Comparison of ENCODE assay signal across 8 cellular contexts in the genomic region with DNA sequence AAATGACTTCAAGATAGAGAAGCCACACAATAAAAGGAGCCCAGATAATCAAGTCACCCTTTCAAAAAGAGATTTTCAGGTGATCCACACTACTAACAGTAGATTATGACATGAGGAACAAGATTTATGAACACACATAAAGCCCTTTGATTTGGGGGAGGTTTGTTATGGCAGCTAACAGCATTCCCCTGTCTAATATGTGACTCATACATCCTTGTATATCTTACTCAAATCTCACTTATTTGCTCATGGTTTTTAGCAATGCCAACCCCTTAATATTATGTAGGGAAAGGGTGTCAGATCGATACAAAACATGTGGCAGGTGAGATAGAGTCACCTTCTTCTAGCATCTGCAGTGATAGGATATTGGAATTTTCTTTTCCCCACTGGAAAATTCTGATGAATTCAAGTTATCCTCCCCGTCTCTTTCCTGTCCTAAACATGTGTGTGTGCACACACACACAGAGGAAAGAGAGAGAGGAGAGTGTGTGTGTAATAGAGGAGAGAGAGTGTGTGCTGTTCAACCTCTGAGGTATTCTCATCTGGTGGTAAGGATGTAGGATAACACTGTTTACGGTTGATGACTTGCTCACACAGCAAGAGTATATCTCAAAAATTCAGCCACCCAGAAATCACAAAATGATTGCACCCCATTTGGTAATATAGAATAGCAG.
DNase-seq lines count a peak whose midpoint lies in the region; ATAC-seq, FAIRE-seq and TF ChIP-seq lines count a peak whose summit lies in the region.

No MANE protein-coding gene starts in this region.

- peak overlapping the region; percentile 42 for H3K27ac Mint-ChIP-seq in chondrocyte (ENCODE audit: unreplicated experiment)

- H3K27ac ChIP-seq in heart left ventricle (no peak overlapping the region), left ventricle myocardium inferior (replicated peaks) (no peak overlapping the region)

- no peaks in the 10 kb centered on the region for H3K36me3 ChIP-seq in heart left ventricle
- H3K36me3 ChIP-seq in left ventricle myocardium inferior = no peaks in the 10 kb centered on the region

- H3K9me3 Mint-ChIP-seq in chondrocyte (ENCODE audit: low read depth) = no peaks in the 10 kb centered on the region

- H3K4me3 Mint-ChIP-seq in chondrocyte (ENCODE audit: unreplicated experiment) = no peak overlapping the region

- H3K4me3 ChIP-seq in heart left ventricle = no peak overlapping the region
- no peak overlapping the region for H3K4me3 ChIP-seq in left ventricle myocardium inferior

- no peak for FAIRE-seq in urothelium cell line (lab: Jason Lieb, UNC)

- H3K27me3 ChIP-seq in heart left ventricle = no peaks in the 10 kb centered on the region
- no peaks in the 10 kb centered on the region for H3K27me3 ChIP-seq in left ventricle myocardium inferior (ENCODE audit: low read depth)

- peaks cover 20% of the 10 kb centered on the region for H3K4me1 Mint-ChIP-seq in chondrocyte (ENCODE audit: low read depth)

- ATAC-seq in heart left ventricle (peak in 3 of 4 donors; percentile 7 to 28 (median 27)), HG03378 (IDR thresholded peaks at IDR 0.05; ENCODE audit: unreplicated experiment) (peak; percentile 65)

- intact Hi-C loops in heart left ventricle (cut with DNase I) = no loop called here
- intact Hi-C loops in left ventricle myocardium inferior (cut with micrococcal nuclease) = no loop called here

- WGBS in heart left ventricle, 4 donors = 47 to 51% (median 48%) methylated on average over 3 of the region's 3 CpGs

- TF ChIP-seq POLR2A in heart left ventricle (IDR thresholded peaks at IDR 0.05) = no peak

- H3K4me1 ChIP-seq in heart left ventricle (peaks cover 0 to 9% (median 0%) of the 10 kb centered on the region in 12 donors), left ventricle myocardium inferior (peaks cover 8% of the 10 kb centered on the region)

- no peaks in the 10 kb centered on the region for H3K36me3 Mint-ChIP-seq in chondrocyte (ENCODE audit: low read depth)

- TF ChIP-seq CTCF in heart left ventricle (IDR thresholded peaks at IDR 0.05) = no peak
- TF ChIP-seq CTCF in left ventricle myocardium inferior (IDR thresholded peaks at IDR 0.05; ENCODE audit: borderline replicate concordance) = no peak
- TF ChIP-seq CTCF in chondrocyte (IDR thresholded peaks at IDR 0.05) = no peak

- H3K9me3 ChIP-seq in heart left ventricle (peaks cover 0 to 2% (median 0%) of the 10 kb centered on the region in 12 donors), left ventricle myocardium inferior (replicated peaks) (no peaks in the 10 kb centered on the region)

- DNase-seq in heart left ventricle (no peak), left ventricle myocardium inferior (no peak), chondrocyte (ENCODE audit: low spot score) (no peak), urothelium cell line (ENCODE audit: low spot score) (peak; percentile 6), NCI-H2196 (lab: John Stamatoyannopoulos, UW; ENCODE audit: unreplicated experiment) (no peak), DMS 273 treated with DMSO at 0.1 percent for 48 hours (lab: John Stamatoyannopoulos, UW) (no peak)
- no peak for DNase-seq in stimulated activated CD4-positive, alpha-beta T cell treated with anti-CD3 and anti-CD28 coated beads, Interleukin-1b, Interleukin-23, amount 100 ng/mL, for 48 hours

- no peaks in the 10 kb centered on the region for H3K27me3 Mint-ChIP-seq in chondrocyte (ENCODE audit: low read depth)
